In genomic region chr4:127783026-127783769, GRCh38 we compare ENCODE assay signal across 8 cellular contexts. TPM values are rescaled to one million over a fixed set of nuclear protein-coding genes. Genes with fewer than 3 reads are reported as not detected.
DNase-seq lines count a peak whose midpoint lies in the region; ATAC-seq and TF ChIP-seq lines count a peak whose summit lies in the region.

No MANE protein-coding gene starts in this region.

- peaks cover 17% of the 10 kb centered on the region for H3K4me1 Mint-ChIP-seq in activated CD4-positive, alpha-beta memory T cell treated with anti-CD3 and anti-CD28 coated beads, Interleukin-2, amount 10 ng/mL, durations not matched to agents 7 days and 5 days
- peaks cover 31% of the 10 kb centered on the region in 2 donors for H3K4me1 Mint-ChIP-seq in natural killer cell treated with Interleukin-12 subunit alpha and Interleukin-12 subunit beta and Interleukin-15 and Interleukin-18, amount 100 ng/mL, for 72 hours (ENCODE audit: low read depth in 2 of 2)

- H3K4me3 Mint-ChIP-seq in activated CD4-positive, alpha-beta memory T cell treated with anti-CD3 and anti-CD28 coated beads, Interleukin-2, amount 10 ng/mL, durations not matched to agents 7 days and 5 days, result peak overlapping the region; percentile 72
- H3K4me3 Mint-ChIP-seq in natural killer cell treated with Interleukin-12 subunit alpha and Interleukin-12 subunit beta and Interleukin-15 and Interleukin-18, amount 100 ng/mL, for 72 hours, result peak overlapping the region; percentile 88

- CTCF ChIA-PET in activated CD4-positive, alpha-beta memory T cell treated with anti-CD3 and anti-CD28 coated beads, Interleukin-2, amount 10 ng/mL, durations not matched to agents 7 days and 5 days (lab: Charles Lee), result interaction anchor here (0.8 kb wide), 1 partner anchor 278 kb away, joined by 3 read pairs; the partner anchor contains the start of gene LARP1B

- H3K9me3 Mint-ChIP-seq in activated CD4-positive, alpha-beta memory T cell treated with anti-CD3 and anti-CD28 coated beads, Interleukin-2, amount 10 ng/mL, durations not matched to agents 7 days and 5 days, result no peaks in the 10 kb centered on the region
- peaks cover 4% of the 10 kb centered on the region for H3K9me3 Mint-ChIP-seq in natural killer cell treated with Interleukin-12 subunit alpha and Interleukin-12 subunit beta and Interleukin-15 and Interleukin-18, amount 100 ng/mL, for 72 hours

- H3K4me3 ChIP-seq in LNCaP clone FGC (ENCODE audit: low read depth, low read length), result peak overlapping the region; percentile 84
- H3K4me3 ChIP-seq in foreskin fibroblast (ENCODE audit: low read depth in 1 of 2, low read length in 2 of 2), result peak overlapping the region; percentile 88 to 95

- in situ Hi-C loops in GM13976 (cut with MboI; ENCODE audit: low sequenced_read_pairs, unreplicated experiment), result no loop called here

- DNase-seq in DMS79 (lab: John Stamatoyannopoulos, UW), result peak; percentile 48
- DNase-seq in LNCaP clone FGC (ENCODE audit: low read depth), result no peak
- DNase-seq in activated CD4-positive, alpha-beta memory T cell treated with anti-CD3 and anti-CD28 coated beads, Interleukin-2, amount 10 ng/mL, durations not matched to agents 7 days and 5 days, result no peak
- peak; percentile 24 to 71 for DNase-seq in foreskin fibroblast
- DNase-seq in natural killer cell treated with Interleukin-12 subunit alpha and Interleukin-12 subunit beta and Interleukin-15 and Interleukin-18, amount 100 ng/mL, for 72 hours (ENCODE audit: low spot score), result peak; percentile 90
- no peak for DNase-seq in GM13976 (ENCODE audit: low spot score)

- no peak overlapping the region for H3K27ac Mint-ChIP-seq in activated CD4-positive, alpha-beta memory T cell treated with anti-CD3 and anti-CD28 coated beads, Interleukin-2, amount 10 ng/mL, durations not matched to agents 7 days and 5 days
- H3K27ac Mint-ChIP-seq in natural killer cell treated with Interleukin-12 subunit alpha and Interleukin-12 subunit beta and Interleukin-15 and Interleukin-18, amount 100 ng/mL, for 72 hours, result peak overlapping the region; percentile 95 to 98

- ATAC-seq in GM21381 (IDR thresholded peaks at IDR 0.05; ENCODE audit: unreplicated experiment) (peak; percentile 4), HG03378 (IDR thresholded peaks at IDR 0.05; ENCODE audit: unreplicated experiment) (no peak)
- no peak for ATAC-seq in natural killer cell treated with Interleukin-12 subunit alpha and Interleukin-12 subunit beta and Interleukin-15 and Interleukin-18, amount 100 ng/mL, for 72 hours

- peaks cover 56% of the 10 kb centered on the region for H3K27me3 Mint-ChIP-seq in activated CD4-positive, alpha-beta memory T cell treated with anti-CD3 and anti-CD28 coated beads, Interleukin-2, amount 10 ng/mL, durations not matched to agents 7 days and 5 days
- peaks cover 12 to 42% of the 10 kb centered on the region in 2 donors for H3K27me3 Mint-ChIP-seq in natural killer cell treated with Interleukin-12 subunit alpha and Interleukin-12 subunit beta and Interleukin-15 and Interleukin-18, amount 100 ng/mL, for 72 hours

- no peaks in the 10 kb centered on the region for H3K36me3 Mint-ChIP-seq in activated CD4-positive, alpha-beta memory T cell treated with anti-CD3 and anti-CD28 coated beads, Interleukin-2, amount 10 ng/mL, durations not matched to agents 7 days and 5 days (ENCODE audit: low read depth)
- H3K36me3 Mint-ChIP-seq in natural killer cell treated with Interleukin-12 subunit alpha and Interleukin-12 subunit beta and Interleukin-15 and Interleukin-18, amount 100 ng/mL, for 72 hours, result peaks cover 23% of the 10 kb centered on the region

- TF ChIP-seq CTCF in LNCaP clone FGC (IDR thresholded peaks at IDR 0.05; ENCODE audit: control insufficient read depth, extremely low read depth, insufficient read depth) (no peak), foreskin fibroblast (IDR thresholded peaks at IDR 0.05; ENCODE audit: low read depth, low read length) (no peak), GM13976 (IDR thresholded peaks at IDR 0.05; ENCODE audit: borderline replicate concordance, control extremely low read depth, extremely low read depth, insufficient read depth, missing control alignments) (no peak)

- POLR2A ChIA-PET in activated CD4-positive, alpha-beta memory T cell treated with anti-CD3 and anti-CD28 coated beads, Interleukin-2, amount 10 ng/mL, durations not matched to agents 7 days and 5 days (lab: Charles Lee), result interaction anchor here (0.6 to 1.9 kb wide), 2 partner anchors 182 to 1634 kb away, joined by 3 to 6 read pairs; partner anchors contain the start of genes ABHD18 and MFSD8

RNA-seq across cellular contexts. Expression of gene HSPA4L, which starts 1.1 kb away (rescaled TPM):
- under 1 TPM; 0.30 to 0.33 TPM for total RNA-seq in activated CD4-positive, alpha-beta memory T cell treated with anti-CD3 and anti-CD28 coated beads, Interleukin-2, amount 10 ng/mL, durations not matched to agents 7 days and 5 days
- 10 to 100 TPM; 10.4 to 10.5 TPM for total RNA-seq in natural killer cell treated with Interleukin-12 subunit alpha and Interleukin-12 subunit beta and Interleukin-15 and Interleukin-18, amount 100 ng/mL, for 72 hours

RNA-seq across cellular contexts. Expression of gene SLC25A31, which starts 53.0 kb away (rescaled TPM):
- total RNA-seq in activated CD4-positive, alpha-beta memory T cell treated with anti-CD3 and anti-CD28 coated beads, Interleukin-2, amount 10 ng/mL, durations not matched to agents 7 days and 5 days, result not detected
- not detected for total RNA-seq in natural killer cell treated with Interleukin-12 subunit alpha and Interleukin-12 subunit beta and Interleukin-15 and Interleukin-18, amount 100 ng/mL, for 72 hours

Comparison
In these comparisons a context has a peak if more than half of its experiments do, and no peak if none do; other contexts are left out.
1. DNase-seq: peak in DMS79 (single experiment), foreskin fibroblast (2 of 2) and natural killer cell treated with Interleukin-12 subunit alpha and Interleukin-12 subunit beta and Interleukin-15 and Interleukin-18, amount 100 ng/mL, for 72 hours (single experiment); none in LNCaP clone FGC (single experiment), activated CD4-positive, alpha-beta memory T cell treated with anti-CD3 and anti-CD28 coated beads, Interleukin-2, amount 10 ng/mL, durations not matched to agents 7 days and 5 days (single experiment) and GM13976 (single experiment).
2. RNA of gene HSPA4L, which starts 1.1 kb away (total RNA-seq): 10.4 to 10.5 TPM in natural killer cell treated with Interleukin-12 subunit alpha and Interleukin-12 subunit beta and Interleukin-15 and Interleukin-18, amount 100 ng/mL, for 72 hours; 0.30 to 0.33 TPM in activated CD4-positive, alpha-beta memory T cell treated with anti-CD3 and anti-CD28 coated beads, Interleukin-2, amount 10 ng/mL, durations not matched to agents 7 days and 5 days; every median in the first group is over 4 times any median in the second.